1 cellular context compared by ENCODE assay signal in genomic region chr11:117146521-117146920, GRCh38.
TF ChIP-seq lines count a peak whose summit lies in the region.

No MANE protein-coding gene starts in this region.

TF ChIP-seq in GM12878, 131 proteins besides CTCF, POLR2A, EP300 and RAD21:
- TF ChIP-seq NFIC (IDR thresholded peaks at IDR 0.05; ENCODE audit: low read depth, low read length): no peak
- TF ChIP-seq CHD4 (IDR thresholded peaks at IDR 0.05): no peak
- no peak for TF ChIP-seq RB1 (IDR thresholded peaks at IDR 0.05; ENCODE audit: borderline replicate concordance)
- TF ChIP-seq PRDM15 (CRISPR knock-in tag; IDR thresholded peaks at IDR 0.05): no peak
- TF ChIP-seq ZNF622 (IDR thresholded peaks at IDR 0.05): no peak
- TF ChIP-seq ZNF217 (IDR thresholded peaks at IDR 0.05): no peak
- TF ChIP-seq SREBF1 (IDR thresholded peaks at IDR 0.05; ENCODE audit: low read length): no peak
- no peak for TF ChIP-seq RCOR1 (conservative IDR thresholded peaks at IDR 0.05; ENCODE audit: low read depth, low read length)
- no peak for TF ChIP-seq TCF3 (IDR thresholded peaks at IDR 0.05; ENCODE audit: borderline replicate concordance, insufficient read depth, low read depth, low read length)
- TF ChIP-seq NKRF (conservative IDR thresholded peaks at IDR 0.05): no peak
- TF ChIP-seq CBX5 (IDR thresholded peaks at IDR 0.05; ENCODE audit: low read depth): no peak
- TF ChIP-seq IRF3 (IDR thresholded peaks at IDR 0.05): no peak
- no peak for TF ChIP-seq JUND (IDR thresholded peaks at IDR 0.05; ENCODE audit: low read depth, low read length)
- no peak for TF ChIP-seq ZNF384 (IDR thresholded peaks at IDR 0.05; ENCODE audit: borderline replicate concordance, low read depth, low read length)
- no peak for TF ChIP-seq CHD1 (IDR thresholded peaks at IDR 0.05; ENCODE audit: low read depth, low read length)
- no peak for TF ChIP-seq ETV6 (conservative IDR thresholded peaks at IDR 0.05 in 1 of 2, IDR thresholded peaks at IDR 0.05 in 1 of 2; ENCODE audit: borderline replicate concordance in 1 of 2, low read depth in 1 of 2)
- TF ChIP-seq SUZ12 (IDR thresholded peaks at IDR 0.05; ENCODE audit: unreplicated experiment): no peak
- TF ChIP-seq MTA3 (IDR thresholded peaks at IDR 0.05; ENCODE audit: borderline replicate concordance, low read length): no peak
- no peak for TF ChIP-seq DPF2 (IDR thresholded peaks at IDR 0.05)
- TF ChIP-seq WRNIP1 (IDR thresholded peaks at IDR 0.05; ENCODE audit: borderline replicate concordance, low read depth, low read length): no peak
